In genomic region chr6:170178561-170179477, GRCh38 we compare ENCODE assay signal across 1 cellular context.
TF ChIP-seq lines count a peak whose summit lies in the region.

No MANE protein-coding gene starts in this region.

TF ChIP-seq in GM23338, 12 proteins besides CTCF, POLR2A, EP300 and RAD21 (continued from another document):
- TF ChIP-seq ZNF462 (CRISPR knock-in tag; IDR thresholded peaks at IDR 0.05) = no peak
- TF ChIP-seq CREB1 (CRISPR knock-in tag; IDR thresholded peaks at IDR 0.05; ENCODE audit: low read depth) = no peak
- no peak for TF ChIP-seq NANOG (IDR thresholded peaks at IDR 0.05; ENCODE audit: borderline replicate concordance)
- no peak for TF ChIP-seq JUNB (IDR thresholded peaks at IDR 0.05; ENCODE audit: unreplicated experiment)
- no peak for TF ChIP-seq STAT1 (IDR thresholded peaks at IDR 0.05; ENCODE audit: unreplicated experiment)
- TF ChIP-seq EZH2phosphoT487 (IDR thresholded peaks at IDR 0.05; ENCODE audit: unreplicated experiment) = no peak
- no peak for TF ChIP-seq REST (IDR thresholded peaks at IDR 0.05; ENCODE audit: unreplicated experiment)
